Comparison of ENCODE assay signal across 9 cellular contexts in the genomic region with DNA sequence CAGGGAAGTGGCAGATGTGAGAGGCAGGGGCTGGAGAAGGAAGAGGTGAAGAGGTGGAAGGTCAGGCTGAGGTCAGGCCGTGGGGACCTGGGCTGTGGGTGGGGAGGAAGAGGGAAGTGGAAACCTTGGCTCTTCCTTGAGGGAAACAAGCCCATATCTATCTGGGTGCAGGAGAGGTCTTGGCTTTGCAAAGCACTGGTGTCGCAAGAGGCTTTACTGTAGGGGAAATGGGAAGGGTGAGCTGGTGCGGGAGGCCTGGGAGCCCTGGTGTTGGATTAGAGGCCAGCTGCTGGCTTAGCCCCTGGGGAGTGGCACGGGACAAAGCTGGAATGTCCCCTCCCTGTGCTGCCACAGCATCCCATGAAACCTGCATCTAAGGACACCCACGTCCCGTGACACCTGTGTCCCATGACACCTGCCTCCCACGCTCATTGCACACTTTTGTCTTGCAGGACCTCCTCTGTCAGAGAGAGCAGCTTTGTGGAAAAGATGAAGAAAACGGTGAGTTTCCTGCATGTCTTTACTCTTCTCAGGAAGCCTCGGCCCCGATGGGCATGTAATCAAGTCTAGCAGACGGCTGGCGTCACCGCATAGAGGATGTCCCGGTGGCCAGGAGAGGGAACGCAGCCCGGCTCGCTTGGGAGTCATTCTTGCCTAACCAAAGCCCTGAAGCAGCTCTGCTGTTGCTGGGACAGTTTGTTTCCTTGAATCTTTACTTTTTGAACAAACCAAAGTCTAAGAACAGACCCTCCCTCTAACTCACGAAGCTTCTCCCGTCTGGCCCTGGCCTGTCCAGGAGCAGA. TPM values are rescaled to one million over a fixed set of nuclear protein-coding genes. Genes with fewer than 3 reads are reported as not detected.
DNase-seq lines count a peak whose midpoint lies in the region; ATAC-seq and TF ChIP-seq lines count a peak whose summit lies in the region.
"Had no signal": no experiment of that assay in that cellular context is flagged by ENCODE, and none has a peak within 500 bp of the region (broad histone marks: within the 10 kb centered on the region; RNA-seq: fewer than 3 reads in every experiment).

No MANE protein-coding gene starts in this region.

- peak; percentile 55 for ATAC-seq in SK-N-SH treated with all-trans-retinoic acid at 6 μM for 48 hours
- peak; percentile 71 for ATAC-seq in Right ventricle myocardium superior (ENCODE audit: poor library complexity)
- peak; percentile 72 for ATAC-seq in sciatic nerve
- ATAC-seq in activated CD4-positive, CD25-positive, alpha-beta regulatory T cell treated with anti-CD3 and anti-CD28 coated beads, Interleukin-2, amount 50 U/mL, for 24 hours, result no peak

- DNase-seq in Right ventricle myocardium superior (peak; percentile 88), sciatic nerve (ENCODE audit: low spot score) (no peak), COLO829 (ENCODE audit: low spot score) (no peak), OCI-M1 (lab: John Stamatoyannopoulos, UW) (no peak)
- no peak for DNase-seq in stimulated activated CD4-positive, alpha-beta T cell treated with anti-CD3 and anti-CD28 coated beads, Interleukin-2, amount 100 ng/mL, for 48 hours
- DNase-seq: activated naive CD4-positive, alpha-beta T cell treated with Interleukin-2 at 50 U/mL for 16 hours had no signal

- intact Hi-C loops in Right ventricle myocardium superior (cut with DNase I) (no loop called here), sciatic nerve (cut with DNase I) (no loop called here)

- peak; percentile 23; the same call in 1 of the 3 replicates for TF ChIP-seq CTCF in GM12872 (IDR thresholded peaks at IDR 0.05; ENCODE audit: insufficient read depth, low read depth, low read length)

TF ChIP-seq in SK-N-SH treated with all-trans-retinoic acid at 6 μM for 48 hours, 23 proteins besides CTCF, POLR2A, EP300 and RAD21:
- no peak for TF ChIP-seq PPARA (CRISPR knock-in tag; IDR thresholded peaks at IDR 0.05; ENCODE audit: borderline replicate concordance)
- no peak for TF ChIP-seq CSDC2 (CRISPR knock-in tag; IDR thresholded peaks at IDR 0.05)
- no peak for TF ChIP-seq CSRNP3 (CRISPR knock-in tag; IDR thresholded peaks at IDR 0.05)
- TF ChIP-seq ESRRG (CRISPR knock-in tag; IDR thresholded peaks at IDR 0.05), result no peak
- no peak for TF ChIP-seq ZFP3 (CRISPR knock-in tag; IDR thresholded peaks at IDR 0.05)
- no peak for TF ChIP-seq ZNF70 (CRISPR knock-in tag; IDR thresholded peaks at IDR 0.05)
- TF ChIP-seq ISL1 (CRISPR knock-in tag; IDR thresholded peaks at IDR 0.05), result no peak
- TF ChIP-seq TOX (CRISPR knock-in tag; IDR thresholded peaks at IDR 0.05; ENCODE audit: borderline replicate concordance), result no peak
- TF ChIP-seq ARNTL (CRISPR knock-in tag; IDR thresholded peaks at IDR 0.05; ENCODE audit: borderline replicate concordance, low read depth), result no peak
- TF ChIP-seq CREB5 (CRISPR knock-in tag; IDR thresholded peaks at IDR 0.05; ENCODE audit: low read depth), result no peak
- TF ChIP-seq ZNF565 (CRISPR knock-in tag; conservative IDR thresholded peaks at IDR 0.05; ENCODE audit: low read depth), result no peak
- TF ChIP-seq RARB (CRISPR knock-in tag; IDR thresholded peaks at IDR 0.05), result no peak
- no peak for TF ChIP-seq TCF4 (CRISPR knock-in tag; IDR thresholded peaks at IDR 0.05; ENCODE audit: borderline replicate concordance)
- TF ChIP-seq OSR1 (CRISPR knock-in tag; IDR thresholded peaks at IDR 0.05), result no peak
- TF ChIP-seq, protein P1, sequence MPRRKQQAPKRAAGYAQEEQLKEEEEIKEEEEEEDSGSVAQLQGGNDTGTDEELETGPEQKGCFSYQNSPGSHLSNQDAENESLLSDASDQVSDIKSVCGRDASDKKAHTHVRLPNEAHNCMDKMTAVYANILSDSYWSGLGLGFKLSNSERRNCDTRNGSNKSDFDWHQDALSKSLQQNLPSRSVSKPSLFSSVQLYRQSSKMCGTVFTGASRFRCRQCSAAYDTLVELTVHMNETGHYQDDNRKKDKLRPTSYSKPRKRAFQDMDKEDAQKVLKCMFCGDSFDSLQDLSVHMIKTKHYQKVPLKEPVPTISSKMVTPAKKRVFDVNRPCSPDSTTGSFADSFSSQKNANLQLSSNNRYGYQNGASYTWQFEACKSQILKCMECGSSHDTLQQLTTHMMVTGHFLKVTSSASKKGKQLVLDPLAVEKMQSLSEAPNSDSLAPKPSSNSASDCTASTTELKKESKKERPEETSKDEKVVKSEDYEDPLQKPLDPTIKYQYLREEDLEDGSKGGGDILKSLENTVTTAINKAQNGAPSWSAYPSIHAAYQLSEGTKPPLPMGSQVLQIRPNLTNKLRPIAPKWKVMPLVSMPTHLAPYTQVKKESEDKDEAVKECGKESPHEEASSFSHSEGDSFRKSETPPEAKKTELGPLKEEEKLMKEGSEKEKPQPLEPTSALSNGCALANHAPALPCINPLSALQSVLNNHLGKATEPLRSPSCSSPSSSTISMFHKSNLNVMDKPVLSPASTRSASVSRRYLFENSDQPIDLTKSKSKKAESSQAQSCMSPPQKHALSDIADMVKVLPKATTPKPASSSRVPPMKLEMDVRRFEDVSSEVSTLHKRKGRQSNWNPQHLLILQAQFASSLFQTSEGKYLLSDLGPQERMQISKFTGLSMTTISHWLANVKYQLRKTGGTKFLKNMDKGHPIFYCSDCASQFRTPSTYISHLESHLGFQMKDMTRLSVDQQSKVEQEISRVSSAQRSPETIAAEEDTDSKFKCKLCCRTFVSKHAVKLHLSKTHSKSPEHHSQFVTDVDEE (CRISPR knock-in tag; IDR thresholded peaks at IDR 0.05), result no peak
- TF ChIP-seq, protein P2, sequence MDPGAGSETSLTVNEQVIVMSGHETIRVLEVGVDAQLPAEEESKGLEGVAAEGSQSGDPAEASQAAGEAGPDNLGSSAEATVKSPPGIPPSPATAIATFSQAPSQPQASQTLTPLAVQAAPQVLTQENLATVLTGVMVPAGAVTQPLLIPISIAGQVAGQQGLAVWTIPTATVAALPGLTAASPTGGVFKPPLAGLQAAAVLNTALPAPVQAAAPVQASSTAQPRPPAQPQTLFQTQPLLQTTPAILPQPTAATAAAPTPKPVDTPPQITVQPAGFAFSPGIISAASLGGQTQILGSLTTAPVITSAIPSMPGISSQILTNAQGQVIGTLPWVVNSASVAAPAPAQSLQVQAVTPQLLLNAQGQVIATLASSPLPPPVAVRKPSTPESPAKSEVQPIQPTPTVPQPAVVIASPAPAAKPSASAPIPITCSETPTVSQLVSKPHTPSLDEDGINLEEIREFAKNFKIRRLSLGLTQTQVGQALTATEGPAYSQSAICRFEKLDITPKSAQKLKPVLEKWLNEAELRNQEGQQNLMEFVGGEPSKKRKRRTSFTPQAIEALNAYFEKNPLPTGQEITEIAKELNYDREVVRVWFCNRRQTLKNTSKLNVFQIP (CRISPR knock-in tag; IDR thresholded peaks at IDR 0.05; ENCODE audit: borderline replicate concordance, low read depth), result no peak

RNA-seq across cellular contexts. Expression of gene TMEM120A, which starts 22.2 kb away (rescaled TPM):
- total RNA-seq in Right ventricle myocardium superior (90.7 TPM), sciatic nerve (51.6 TPM)

RNA-seq across cellular contexts. Expression of gene POR, which starts 57.2 kb away (rescaled TPM):
- total RNA-seq in Right ventricle myocardium superior (54.7 TPM), sciatic nerve (89.2 TPM)

Comparison
In these comparisons a context has a peak if more than half of its experiments do, and no peak if none do; other contexts are left out.
1. ATAC-seq: peak in SK-N-SH treated with all-trans-retinoic acid at 6 μM for 48 hours (single experiment), Right ventricle myocardium superior (single experiment) and sciatic nerve (single experiment); none in activated CD4-positive, CD25-positive, alpha-beta regulatory T cell treated with anti-CD3 and anti-CD28 coated beads, Interleukin-2, amount 50 U/mL, for 24 hours (0 of 2).